In genomic region chr4:125323547-125324100, GRCh38 we compare ENCODE assay signal across 9 cellular contexts. TPM values are rescaled to one million over a fixed set of nuclear protein-coding genes. Genes with fewer than 3 reads are reported as not detected.
DNase-seq lines count a peak whose midpoint lies in the region; ATAC-seq and TF ChIP-seq lines count a peak whose summit lies in the region.
"Had no signal": no experiment of that assay in that cellular context is flagged by ENCODE, and none has a peak within 500 bp of the region (broad histone marks: within the 10 kb centered on the region; RNA-seq: fewer than 3 reads in every experiment).

No MANE protein-coding gene starts in this region.

- H3K9me2 ChIP-seq in SK-N-SH: no peaks in the 10 kb centered on the region

- H3K4me1 Mint-ChIP-seq in osteocyte (ENCODE audit: unreplicated experiment) (peaks cover 78% of the 10 kb centered on the region), CD14-positive monocyte (no peaks in the 10 kb centered on the region)
- H3K4me1 Mint-ChIP-seq: CD8-positive, alpha-beta memory T cell had no signal

- intact Hi-C loops in CD14-positive monocyte (cut with micrococcal nuclease): no loop called here

- H3K9me3 Mint-ChIP-seq in osteocyte (ENCODE audit: unreplicated experiment) (no peaks in the 10 kb centered on the region), CD14-positive monocyte (peaks cover 0 to 8% (median 0%) of the 10 kb centered on the region in 7 donors)

- no peaks in the 10 kb centered on the region for H3K27me3 ChIP-seq in SK-N-SH (ENCODE audit: insufficient read depth)
- no peaks in the 10 kb centered on the region for H3K27me3 ChIP-seq in foreskin keratinocyte

- TF ChIP-seq EP300 in SK-N-SH (IDR thresholded peaks at IDR 0.05; ENCODE audit: borderline replicate concordance in 1 of 2, low read depth in 1 of 2, low read length in 1 of 2): peak in 1 of 2 experiments; percentile 89; a peak in 2 of 4 replicates

- no peak overlapping the region for H2AFZ ChIP-seq in SK-N-SH (ENCODE audit: low read depth)

- no peaks in the 10 kb centered on the region for H3K9me3 ChIP-seq in SK-N-SH

- peaks cover 30% of the 10 kb centered on the region for H3F3A ChIP-seq in SK-N-SH (replicated peaks; ENCODE audit: insufficient read depth)

- peaks cover 51% of the 10 kb centered on the region for H3K36me3 Mint-ChIP-seq in osteocyte (ENCODE audit: unreplicated experiment)
- H3K36me3 Mint-ChIP-seq in CD14-positive monocyte: no peaks in the 10 kb centered on the region
- H3K36me3 Mint-ChIP-seq: CD8-positive, alpha-beta memory T cell had no signal

- TF ChIP-seq RAD21 in SK-N-SH (IDR thresholded peaks at IDR 0.05; ENCODE audit: low read length): no peak

- peak overlapping the region; percentile 77 for H3K4me3 Mint-ChIP-seq in osteocyte (ENCODE audit: unreplicated experiment)
- no peak overlapping the region for H3K4me3 Mint-ChIP-seq in CD14-positive monocyte
- H3K4me3 Mint-ChIP-seq: CD8-positive, alpha-beta memory T cell had no signal

- H3K4me2 ChIP-seq in SK-N-SH: peak overlapping the region; percentile 45

- no peak for TF ChIP-seq CTCF in SK-N-SH (IDR thresholded peaks at IDR 0.05)
- TF ChIP-seq CTCF in foreskin keratinocyte (conservative IDR thresholded peaks at IDR 0.05): no peak
- no peak for TF ChIP-seq CTCF in osteocyte (IDR thresholded peaks at IDR 0.05)
- no peak for TF ChIP-seq CTCF in CD14-positive monocyte (IDR thresholded peaks at IDR 0.05)

- peak; percentile 73 for DNase-seq in Caki2 (ENCODE audit: low read depth)
- DNase-seq in SK-N-SH: no peak
- peak; percentile 54 to 71 for DNase-seq in foreskin keratinocyte
- no peak for DNase-seq in osteocyte (ENCODE audit: extremely low spot score, unreplicated experiment)
- DNase-seq in CD14-positive monocyte (ENCODE audit: low spot score): no peak
- DNase-seq in NCI-H1436 treated with DMSO at 0.1 percent for 48 hours (lab: John Stamatoyannopoulos, UW): no peak
- DNase-seq: CD8-positive, alpha-beta memory T cell had no signal

- peak overlapping the region; percentile 22 to 67; a peak in 3 of 4 replicates for H3K27ac ChIP-seq in SK-N-SH (ENCODE audit: low read depth in 2 of 2, low read length in 1 of 2)
- H3K27ac ChIP-seq in foreskin keratinocyte: no peak overlapping the region

- peak overlapping the region; percentile 10 to 33; a peak in 3 of 4 replicates for H3K4me3 ChIP-seq in SK-N-SH (ENCODE audit: low read depth in 2 of 2, low read length in 1 of 2)

- peaks cover 75% of the 10 kb centered on the region for H3K79me2 ChIP-seq in SK-N-SH (ENCODE audit: insufficient read depth)

- in situ Hi-C loops in Caki2 (cut with HindIII; ENCODE audit: low pct_unique_long_range_greater_than_20kb, low sequenced_read_pairs): no loop called here

- POLR2A ChIA-PET in SK-N-SH (lab: Yijun Ruan, JAX): no interaction called here

- H3K27ac Mint-ChIP-seq in osteocyte (ENCODE audit: unreplicated experiment): peak overlapping the region; percentile 50
- H3K27ac Mint-ChIP-seq in CD14-positive monocyte: no peak overlapping the region
- H3K27ac Mint-ChIP-seq: CD8-positive, alpha-beta memory T cell had no signal

- H3K27me3 Mint-ChIP-seq in osteocyte (ENCODE audit: unreplicated experiment) (no peaks in the 10 kb centered on the region), CD14-positive monocyte (ENCODE audit: low read depth in 3 of 3) (peaks cover under 1 to 7% (median 2%) of the 10 kb centered on the region in 3 donors)

- peaks cover 0 to 7% of the 10 kb centered on the region in 2 experiments; a peak in 2 of 4 replicates for H3K4me1 ChIP-seq in SK-N-SH (ENCODE audit: control insufficient read depth in 1 of 2, insufficient read depth in 2 of 2, low read depth in 1 of 2, low read length in 1 of 2)
- peaks cover 21% of the 10 kb centered on the region for H3K4me1 ChIP-seq in foreskin keratinocyte

- CTCF ChIA-PET in SK-N-SH (lab: Yijun Ruan, JAX): interaction anchor here (0.7 to 2.4 kb wide), 4 partner anchors 10 to 415 kb away, joined by 3 to 10 read pairs (median 5); partner anchors contain the start of gene FAT4

- peak; percentile 85 for ATAC-seq in foreskin keratinocyte
- no peak for ATAC-seq in GM18907 (IDR thresholded peaks at IDR 0.05; ENCODE audit: unreplicated experiment)
- no peak for ATAC-seq in HG02642 (IDR thresholded peaks at IDR 0.05; ENCODE audit: poor library complexity, unreplicated experiment)

- 8% methylated on average over 4 of the region's 4 CpGs for WGBS in SK-N-SH (ENCODE audit: low lambda C conversion rate)

- H4K20me1 ChIP-seq in SK-N-SH (ENCODE audit: insufficient read depth): peaks cover 5% of the 10 kb centered on the region; the same call in 1 of the 2 replicates

- peaks cover 4 to 21% of the 10 kb centered on the region in 2 experiments for H3K36me3 ChIP-seq in SK-N-SH (replicated peaks in 1 of 2; ENCODE audit: control insufficient read depth in 1 of 2, insufficient read depth in 2 of 2, low read length in 1 of 2)

- no peak overlapping the region for H3K9ac ChIP-seq in SK-N-SH

TF ChIP-seq in SK-N-SH, 30 proteins besides CTCF, POLR2A, EP300 and RAD21 (continues in another document):
- TF ChIP-seq SIN3A (IDR thresholded peaks at IDR 0.05; ENCODE audit: borderline replicate concordance, low read depth, low read length): peak; percentile 64; the same call in 1 of the 2 replicates
- no peak for TF ChIP-seq CHD2 (IDR thresholded peaks at IDR 0.05; ENCODE audit: low read length, partially characterized antibody)
- TF ChIP-seq MXI1 (IDR thresholded peaks at IDR 0.05; ENCODE audit: low read depth, low read length): no peak
- TF ChIP-seq FOXM1 (IDR thresholded peaks at IDR 0.05; ENCODE audit: low read depth): peak; percentile 59; the same call in 1 of the 2 replicates
- no peak for TF ChIP-seq GABPA (IDR thresholded peaks at IDR 0.05; ENCODE audit: low read depth)
- peak; percentile 84 for TF ChIP-seq TCF12 (IDR thresholded peaks at IDR 0.05)
- TF ChIP-seq YY1 (IDR thresholded peaks at IDR 0.05; ENCODE audit: low read depth): 0 out of 2 replicates have a peak, but pooled peaks have one; percentile 28
- TF ChIP-seq ELF1 (IDR thresholded peaks at IDR 0.05): no peak
- peak; percentile 76 for TF ChIP-seq FOSL2 (IDR thresholded peaks at IDR 0.05; ENCODE audit: borderline replicate concordance, low read depth)
- TF ChIP-seq SMC3 (IDR thresholded peaks at IDR 0.05; ENCODE audit: low read depth, low read length): no peak
- TF ChIP-seq ZBTB33 (IDR thresholded peaks at IDR 0.05; ENCODE audit: borderline replicate concordance, low read depth): 0 out of 2 replicates have a peak, but pooled peaks have one; percentile 31
- TF ChIP-seq FOXJ3 (CRISPR knock-in tag; IDR thresholded peaks at IDR 0.05): no peak
- TF ChIP-seq EZH2phosphoT487 (IDR thresholded peaks at IDR 0.05; ENCODE audit: borderline replicate concordance, low read depth): no peak
- peak; percentile 54; the same call in 1 of the 2 replicates for TF ChIP-seq RXRA (IDR thresholded peaks at IDR 0.05; ENCODE audit: borderline replicate concordance, low read depth)
- no peak; the same call in 1 of the 2 replicates for TF ChIP-seq POLR2AphosphoS5 (IDR thresholded peaks at IDR 0.05; ENCODE audit: low read depth, low read length)
- TF ChIP-seq NRF1 (IDR thresholded peaks at IDR 0.05; ENCODE audit: low read depth, low read length): no peak
- no peak for TF ChIP-seq IRF3 (IDR thresholded peaks at IDR 0.05; ENCODE audit: low read depth, low read length)

RNA-seq across cellular contexts. Expression of gene FAT4, which starts 8.9 kb away (rescaled TPM):
- 2.7 and 3.2 TPM in 2 replicates for total RNA-seq in Caki2 (2014; rRNA removed; shearing (Covaris generic); ENCODE audit: low replicate concordance)
- polyA plus RNA-seq in SK-N-SH (2012; rRNA removed) (6.6 and 8.7 TPM in 2 replicates), foreskin keratinocyte (0.06 and 0.08 TPM in 2 replicates), CD14-positive monocyte (not detected)
- 7.7 and 8.7 TPM in 2 replicates for polyA plus RNA-seq in SK-N-SH (2012; cell fraction: cytosol; rRNA removed)
- 7.6 and 13.7 TPM in 2 replicates for polyA plus RNA-seq in SK-N-SH (2012; cell fraction: nucleus; rRNA removed)
- total RNA-seq in foreskin keratinocyte (1.4 and 1.5 TPM in 2 replicates), osteocyte (106 and 114 TPM in 2 replicates)
- polyA plus RNA-seq: CD8-positive, alpha-beta memory T cell had no signal

Comparison
In these comparisons a context has a peak if more than half of its experiments do, and no peak if none do; other contexts are left out.
1. DNase-seq: peak in Caki2 (single experiment) and foreskin keratinocyte (2 of 2); none in SK-N-SH (single experiment), osteocyte (single experiment), CD14-positive monocyte (single experiment) and NCI-H1436 treated with DMSO at 0.1 percent for 48 hours (single experiment).
2. RNA of gene FAT4, which starts 8.9 kb away (total RNA-seq): 106 to 114 TPM in osteocyte; 2.7 to 3.2 TPM in Caki2 and 1.4 to 1.5 TPM in foreskin keratinocyte; every median in the first group is over 10 times any median in the second.